Comparison of ENCODE assay signal across 8 cellular contexts in genomic region chr3:192467230-192468186, GRCh38.
DNase-seq lines count a peak whose midpoint lies in the region; ATAC-seq and TF ChIP-seq lines count a peak whose summit lies in the region.

No MANE protein-coding gene starts in this region.

- no peak overlapping the region for H3K9ac ChIP-seq in endodermal cell (ENCODE audit: extremely low read depth, low read length, poor library complexity, severe bottlenecking)

- TF ChIP-seq CTCF in endodermal cell (conservative IDR thresholded peaks at IDR 0.05) (peak; percentile 97), mucosa of descending colon (IDR thresholded peaks at IDR 0.05) (peak; percentile 74), stomach (IDR thresholded peaks at IDR 0.05) (peak in 5 of 7 experiments; percentile 60 to 85 (median 80))

- H3K9me3 ChIP-seq in CD8-positive, alpha-beta memory T cell (ENCODE audit: low read length): no peaks in the 10 kb centered on the region
- H3K9me3 ChIP-seq in endodermal cell (ENCODE audit: control insufficient read depth, low read length): no peaks in the 10 kb centered on the region
- H3K9me3 ChIP-seq in mucosa of descending colon: no peaks in the 10 kb centered on the region
- no peaks in the 10 kb centered on the region for H3K9me3 ChIP-seq in stomach

- intact Hi-C loops in mucosa of descending colon (cut with DNase I, micrococcal nuclease): loop anchor here in 1 of 2 donors (10.0 kb wide), 1 partner anchor 337 kb away; no protein-coding TSS in a partner anchor
- intact Hi-C loops in stomach (cut with DNase I; ENCODE audit: low total_unique reads): no loop called here

- H3K9me3 Mint-ChIP-seq in CD8-positive, alpha-beta memory T cell: no peaks in the 10 kb centered on the region
- no peaks in the 10 kb centered on the region for H3K9me3 Mint-ChIP-seq in endodermal cell

- no peak overlapping the region for H3K4me3 Mint-ChIP-seq in CD8-positive, alpha-beta memory T cell
- no peak overlapping the region for H3K4me3 Mint-ChIP-seq in endodermal cell

- H3K27me3 Mint-ChIP-seq in CD8-positive, alpha-beta memory T cell: peaks cover 3 to 7% of the 10 kb centered on the region in 2 donors
- H3K27me3 Mint-ChIP-seq in endodermal cell (ENCODE audit: insufficient read depth): no peaks in the 10 kb centered on the region

- WGBS in endodermal cell (ENCODE audit: insufficient coverage in 1 of 2, insufficient read length in 1 of 2), 2 experiments: 41 to 49% methylated on average over 11 to 13 of the region's 13 CpGs
- WGBS in stomach, 5 donors: 28 to 30% (median 30%) methylated on average over 13 of the region's 13 CpGs

- TF ChIP-seq EP300 in stomach (IDR thresholded peaks at IDR 0.05): no peak

- H3K27ac Mint-ChIP-seq in CD8-positive, alpha-beta memory T cell: no peak overlapping the region
- H3K27ac Mint-ChIP-seq in endodermal cell: no peak overlapping the region

- H3K27ac ChIP-seq in CD8-positive, alpha-beta memory T cell (ENCODE audit: low read depth, low read length): no peak overlapping the region
- no peak overlapping the region for H3K27ac ChIP-seq in endodermal cell (ENCODE audit: low read depth, low read length)
- H3K27ac ChIP-seq in stomach: no peak overlapping the region

- ATAC-seq in HG03135 (IDR thresholded peaks at IDR 0.05; ENCODE audit: unreplicated experiment) (peak; percentile 82), mucosa of descending colon (peak; percentile 85)

- DNase-seq in CD8-positive, alpha-beta memory T cell: peak in 3 of 5 donors; percentile 3 to 24 (median 15)
- DNase-seq in GM19238 (ENCODE audit: insufficient read length, low spot score) (peak; percentile 10), NCI-H2227 (lab: John Stamatoyannopoulos, UW; ENCODE audit: unreplicated experiment) (peak; percentile 76), endodermal cell (peak; percentile 91), mucosa of descending colon (peak in 2 of 3 donors; percentile 27 to 70), stomach (peak; percentile 61)
- peak; percentile 53 for DNase-seq in activated CD4-positive, alpha-beta T cell treated with anti-CD3 and anti-CD28 coated beads for 48 hours

- POLR2A ChIA-PET in CD8-positive, alpha-beta memory T cell (lab: Charles Lee): no interaction called here

- no peaks in the 10 kb centered on the region for H3K36me3 ChIP-seq in CD8-positive, alpha-beta memory T cell (ENCODE audit: insufficient read depth, low read length)
- H3K36me3 ChIP-seq in endodermal cell (ENCODE audit: control insufficient read depth, insufficient read depth, low read length): no peaks in the 10 kb centered on the region
- H3K36me3 ChIP-seq in mucosa of descending colon (ENCODE audit: low read depth): no peaks in the 10 kb centered on the region
- no peaks in the 10 kb centered on the region for H3K36me3 ChIP-seq in stomach

- no peak for TF ChIP-seq POLR2A in stomach (IDR thresholded peaks at IDR 0.05)

- no peaks in the 10 kb centered on the region for H3K4me1 ChIP-seq in CD8-positive, alpha-beta memory T cell (ENCODE audit: insufficient read depth, low read length)
- H3K4me1 ChIP-seq in endodermal cell (ENCODE audit: control insufficient read depth, insufficient read depth, low read length): no peaks in the 10 kb centered on the region
- H3K4me1 ChIP-seq in mucosa of descending colon (ENCODE audit: low read depth): no peaks in the 10 kb centered on the region
- H3K4me1 ChIP-seq in stomach: peaks cover 0 to 6% (median 0%) of the 10 kb centered on the region in 4 donors

- no peaks in the 10 kb centered on the region for H3K36me3 Mint-ChIP-seq in CD8-positive, alpha-beta memory T cell
- no peaks in the 10 kb centered on the region for H3K36me3 Mint-ChIP-seq in endodermal cell (ENCODE audit: low read depth)

- H3K27me3 ChIP-seq in CD8-positive, alpha-beta memory T cell (ENCODE audit: insufficient read depth, low read length, poor library complexity, severe bottlenecking): no peaks in the 10 kb centered on the region
- peaks cover 9% of the 10 kb centered on the region for H3K27me3 ChIP-seq in endodermal cell (ENCODE audit: control insufficient read depth, insufficient read depth, low read length, poor library complexity, severe bottlenecking)
- H3K27me3 ChIP-seq in stomach: peaks cover 0 to 8% (median 3%) of the 10 kb centered on the region in 3 donors

- no peak overlapping the region for H3K4me3 ChIP-seq in CD8-positive, alpha-beta memory T cell (ENCODE audit: low read length)
- H3K4me3 ChIP-seq in endodermal cell (ENCODE audit: low read length): no peak overlapping the region
- H3K4me3 ChIP-seq in mucosa of descending colon: no peak overlapping the region
- H3K4me3 ChIP-seq in stomach: no peak overlapping the region

- CTCF ChIA-PET in CD8-positive, alpha-beta memory T cell (lab: Charles Lee): no interaction called here

- H3K4me1 Mint-ChIP-seq in CD8-positive, alpha-beta memory T cell: peaks cover 0 to 2% (median 0%) of the 10 kb centered on the region in 3 donors
- peaks cover 2% of the 10 kb centered on the region for H3K4me1 Mint-ChIP-seq in endodermal cell

Comparison
In these comparisons a context has a peak if more than half of its experiments do, and no peak if none do; other contexts are left out.
1. DNase-seq: peak in every context shown above with its lines; median percentile 91 in endodermal cell; 76 in NCI-H2227; 61 in stomach; 53 in activated CD4-positive, alpha-beta T cell treated with anti-CD3 and anti-CD28 coated beads for 48 hours; 48 in mucosa of descending colon; 15 in CD8-positive, alpha-beta memory T cell; 10 in GM19238.